ENCODE assay signal across 9 cellular contexts in the genomic region with DNA sequence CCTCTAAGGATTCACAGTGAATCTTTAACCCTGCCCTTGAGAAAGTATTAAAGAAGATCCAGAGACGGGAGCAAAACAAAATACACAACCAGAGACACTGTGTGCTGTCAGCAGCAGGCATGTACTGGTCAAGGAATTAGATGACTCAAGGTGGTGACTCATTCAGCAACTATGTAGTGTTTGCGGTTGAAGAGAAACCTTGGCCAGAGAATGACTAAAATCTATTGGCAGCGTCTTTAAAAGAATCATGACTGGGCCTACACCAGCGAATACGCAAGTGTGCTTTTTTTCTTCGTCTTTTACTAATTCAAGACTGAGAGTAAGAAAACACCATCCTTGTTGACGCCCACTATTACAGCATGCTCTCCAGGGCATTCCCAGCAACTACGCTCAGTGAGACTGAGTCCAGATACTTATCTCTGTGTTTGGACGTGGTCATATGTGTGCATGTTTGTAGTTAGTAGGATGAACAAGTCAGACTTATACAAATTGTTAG.
A peak's percentile ranks its signal among the peaks of the same experiment; 100 is the strongest.
DNase-seq lines count a peak whose midpoint lies in the region; ATAC-seq and TF ChIP-seq lines count a peak whose summit lies in the region.
"Had no signal": no experiment of that assay in that cellular context is flagged by ENCODE, and none has a peak within 500 bp of the region (broad histone marks: within the 10 kb centered on the region; RNA-seq: fewer than 3 reads in every experiment).

No MANE protein-coding gene starts in this region.

- H3K27ac ChIP-seq in thoracic aorta = peak overlapping the region; percentile 62 to 70

- no peaks in the 10 kb centered on the region for H3K4me1 ChIP-seq in NT2/D1 (ENCODE audit: insufficient read depth, insufficient read length)
- H3K4me1 ChIP-seq in thoracic aorta (ENCODE audit: control insufficient read depth in 1 of 2, low read depth in 2 of 2) = peaks cover 10 to 18% of the 10 kb centered on the region in 2 donors

- H3K9ac ChIP-seq in NT2/D1 (ENCODE audit: insufficient read length, low read depth) = no peak overlapping the region

- H3K36me3 ChIP-seq in NT2/D1 (ENCODE audit: insufficient read depth, insufficient read length, low read length) = no peaks in the 10 kb centered on the region
- H3K36me3 ChIP-seq in thoracic aorta = no peaks in the 10 kb centered on the region
- H3K36me3 ChIP-seq: Peyer's patch had no signal

- DNase-seq in AG20443 (ENCODE audit: low spot score) = peak; percentile 92
- DNase-seq in NT2/D1 (ENCODE audit: low read depth, low spot score) = peak; percentile 82
- DNase-seq in cardiac fibroblast (ENCODE audit: low read depth in 2 of 2) = peak; percentile 99 to 100
- no peak for DNase-seq in left lobe of liver (ENCODE audit: low spot score)
- peak; percentile 63 for DNase-seq in thoracic aorta (ENCODE audit: low spot score)
- no peak for DNase-seq in NCI-H1436 treated with DMSO at 0.1 percent for 48 hours (lab: John Stamatoyannopoulos, UW)

- H3K4me3 ChIP-seq in NT2/D1 (ENCODE audit: insufficient read length, low read depth) (no peak overlapping the region), cardiac fibroblast (replicated peaks in 1 of 2; ENCODE audit: low read depth in 2 of 2, low read length in 2 of 2) (no peak overlapping the region), thoracic aorta (no peak overlapping the region)
- H3K4me3 ChIP-seq: Peyer's patch had no signal

- TF ChIP-seq CTCF in cardiac fibroblast (IDR thresholded peaks at IDR 0.05; ENCODE audit: low read depth, low read length) (no peak), thoracic aorta (IDR thresholded peaks at IDR 0.05) (no peak)

- ATAC-seq in GM18873 (IDR thresholded peaks at IDR 0.05; ENCODE audit: low FRiP score, unreplicated experiment) = peak; percentile 100
- ATAC-seq in HG02981 (IDR thresholded peaks at IDR 0.05; ENCODE audit: unreplicated experiment) = peak; percentile 99
- peak; percentile 42 for ATAC-seq in left lobe of liver
- ATAC-seq in thoracic aorta (ENCODE audit: insufficient number of reproducible peaks, low FRiP score, low read depth) = peak; percentile 100

- H3K9me3 ChIP-seq in NT2/D1 (ENCODE audit: insufficient read depth, low read length) = no peaks in the 10 kb centered on the region
- H3K9me3 ChIP-seq in thoracic aorta = no peaks in the 10 kb centered on the region
- H3K9me3 ChIP-seq: Peyer's patch had no signal

- H3K27me3 ChIP-seq in NT2/D1 (ENCODE audit: insufficient read depth, insufficient read length) (no peaks in the 10 kb centered on the region), thoracic aorta (replicated peaks; ENCODE audit: insufficient read depth) (no peaks in the 10 kb centered on the region)
- H3K27me3 ChIP-seq: Peyer's patch had no signal

Comparison
In these comparisons a context has a peak if more than half of its experiments do, and no peak if none do; other contexts are left out.
1. DNase-seq: peak in AG20443 (single experiment), NT2/D1 (single experiment), cardiac fibroblast (2 of 2) and thoracic aorta (single experiment); none in left lobe of liver (single experiment) and NCI-H1436 treated with DMSO at 0.1 percent for 48 hours (single experiment).
2. ATAC-seq: peak in every context shown above with its lines; median percentile 100 in GM18873; 100 in thoracic aorta; 99 in HG02981; 42 in left lobe of liver.